In the genomic region with DNA sequence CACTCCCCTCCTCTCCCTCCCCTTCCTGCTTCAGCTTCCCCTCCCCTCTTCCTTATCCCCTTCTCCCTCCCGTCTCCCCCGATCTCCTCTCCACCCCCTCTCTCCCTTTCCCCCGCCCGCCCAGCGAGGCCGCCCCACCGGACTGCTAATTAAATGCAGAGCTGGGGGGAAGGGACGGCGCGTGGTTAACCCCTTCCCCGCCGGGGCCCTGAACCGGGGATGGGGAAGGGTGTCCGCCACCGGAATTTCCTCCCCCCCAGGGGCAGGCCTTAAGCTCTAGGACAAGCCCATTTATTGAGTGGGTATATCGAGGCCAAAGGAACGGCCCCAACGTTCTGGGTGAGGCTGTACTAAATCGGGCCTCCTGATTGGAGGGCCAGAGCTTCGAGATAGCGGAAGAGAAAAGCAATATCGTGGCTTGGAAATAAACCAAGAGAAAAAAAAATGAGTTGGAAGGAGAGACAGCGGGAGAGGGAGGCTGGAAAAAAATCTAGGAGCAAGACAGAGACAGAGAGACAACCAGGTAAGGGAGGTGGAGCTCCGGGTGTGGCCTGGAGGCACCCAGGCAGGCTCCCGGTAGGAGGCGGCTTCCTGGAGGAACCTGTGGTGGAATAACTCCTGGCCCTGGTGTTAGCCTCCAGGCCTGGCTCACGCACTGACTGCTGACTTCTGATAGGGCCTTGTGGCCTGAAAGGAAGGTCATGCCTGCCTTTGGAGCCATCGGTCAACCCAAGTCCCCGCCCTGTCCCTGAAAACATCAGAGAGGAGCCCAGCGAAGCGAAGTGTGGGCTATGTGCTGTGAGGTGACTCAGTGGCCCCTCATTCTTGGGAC, we compare ENCODE assay signal across 1 cellular context.
TF ChIP-seq lines count a peak whose summit lies in the region.

No MANE protein-coding gene starts in this region.

TF ChIP-seq in HCT116, 20 proteins besides CTCF, POLR2A, EP300 and RAD21 (continued from another document):
- TF ChIP-seq TCF7L2 (IDR thresholded peaks at IDR 0.05; ENCODE audit: borderline replicate concordance, extremely low read depth, insufficient read depth, insufficient read length): no peak
- TF ChIP-seq JUND (IDR thresholded peaks at IDR 0.05): no peak
- no peak for TF ChIP-seq CBX3 (IDR thresholded peaks at IDR 0.05; ENCODE audit: low read depth)
- peak; percentile 50 for TF ChIP-seq SP1 (IDR thresholded peaks at IDR 0.05; ENCODE audit: low read depth)
- TF ChIP-seq SRF (IDR thresholded peaks at IDR 0.05; ENCODE audit: low read depth): no peak
- TF ChIP-seq POLR2AphosphoS5 (IDR thresholded peaks at IDR 0.05; ENCODE audit: low read depth, low read length): peak; percentile 64
- peak; percentile 14 for TF ChIP-seq YY1 (IDR thresholded peaks at IDR 0.05; ENCODE audit: extremely low read depth, insufficient replicate concordance, low read depth, low read length)
- TF ChIP-seq, protein P1, sequence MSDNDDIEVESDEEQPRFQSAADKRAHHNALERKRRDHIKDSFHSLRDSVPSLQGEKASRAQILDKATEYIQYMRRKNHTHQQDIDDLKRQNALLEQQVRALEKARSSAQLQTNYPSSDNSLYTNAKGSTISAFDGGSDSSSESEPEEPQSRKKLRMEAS (IDR thresholded peaks at IDR 0.05): peak; percentile 55
